9 cellular contexts compared by ENCODE assay signal in genomic region chr11:115869780-115870431, GRCh38.
A peak's percentile ranks its signal among the peaks of the same experiment; 100 is the strongest.
DNase-seq lines count a peak whose midpoint lies in the region; ATAC-seq and TF ChIP-seq lines count a peak whose summit lies in the region.
"Had no signal": no experiment of that assay in that cellular context is flagged by ENCODE, and none has a peak within 500 bp of the region (broad histone marks: within the 10 kb centered on the region; RNA-seq: fewer than 3 reads in every experiment).

No MANE protein-coding gene starts in this region.

- H3K27ac Mint-ChIP-seq in stimulated activated memory B cell treated with anti-CD40 and anti-IgM and Interleukin-4, amounts not matched to agents 10 μg/mL and 1 μg/mL and 100 μg/mL, for 72 hours = peak overlapping the region; percentile 17

- no peak for TF ChIP-seq CTCF in epithelial cell of esophagus (IDR thresholded peaks at IDR 0.05; ENCODE audit: insufficient read depth, low read depth, low read length, missing control alignments)

- H3K4me3 Mint-ChIP-seq in stimulated activated memory B cell treated with anti-CD40 and anti-IgM and Interleukin-4, amounts not matched to agents 10 μg/mL and 1 μg/mL and 100 μg/mL, for 72 hours = no peak overlapping the region

- H3K4me3 ChIP-seq in epithelial cell of esophagus (ENCODE audit: low read length) = no peak overlapping the region
- H3K4me3 ChIP-seq: thoracic aorta had no signal

- peaks cover 45% of the 10 kb centered on the region for H3K4me1 Mint-ChIP-seq in stimulated activated memory B cell treated with anti-CD40 and anti-IgM and Interleukin-4, amounts not matched to agents 10 μg/mL and 1 μg/mL and 100 μg/mL, for 72 hours

- H3K36me3 Mint-ChIP-seq in stimulated activated memory B cell treated with anti-CD40 and anti-IgM and Interleukin-4, amounts not matched to agents 10 μg/mL and 1 μg/mL and 100 μg/mL, for 72 hours = no peaks in the 10 kb centered on the region

- peak; percentile 73 for DNase-seq in D341Med (ENCODE audit: low spot score)
- DNase-seq in NCI-H526 (lab: John Stamatoyannopoulos, UW) = peak; percentile 31 to 82
- DNase-seq in epithelial cell of esophagus (ENCODE audit: low read depth) = peak; percentile 1
- no peak for DNase-seq in NCI-H1105 treated with DMSO at 0.1 percent for 48 hours (lab: John Stamatoyannopoulos, UW)
- DNase-seq in superior temporal gyrus (ENCODE audit: extremely low spot score) = no peak

- peaks cover 8% of the 10 kb centered on the region for H3K27me3 Mint-ChIP-seq in stimulated activated memory B cell treated with anti-CD40 and anti-IgM and Interleukin-4, amounts not matched to agents 10 μg/mL and 1 μg/mL and 100 μg/mL, for 72 hours

- H3K9me3 Mint-ChIP-seq in stimulated activated memory B cell treated with anti-CD40 and anti-IgM and Interleukin-4, amounts not matched to agents 10 μg/mL and 1 μg/mL and 100 μg/mL, for 72 hours = peaks cover 1% of the 10 kb centered on the region

- ATAC-seq in GM18909 (IDR thresholded peaks at IDR 0.05; ENCODE audit: poor library complexity, unreplicated experiment) (peak; percentile 83), HG03066 (IDR thresholded peaks at IDR 0.05; ENCODE audit: low read depth, unreplicated experiment) (peak; percentile 61)
- ATAC-seq in stimulated activated memory B cell treated with anti-CD40 and anti-IgM and Interleukin-4, amounts not matched to agents 10 μg/mL and 1 μg/mL and 100 μg/mL, for 72 hours = peak; percentile 64

Comparison
In these comparisons a context has a peak if more than half of its experiments do, and no peak if none do; other contexts are left out.
1. DNase-seq: peak in D341Med (single experiment), NCI-H526 (2 of 2) and epithelial cell of esophagus (single experiment); none in NCI-H1105 treated with DMSO at 0.1 percent for 48 hours (single experiment) and superior temporal gyrus (single experiment).
2. Peak in every context shown above with its lines, with median percentiles within 50 percentile points of each other: ATAC-seq.